Comparison of ENCODE assay signal across 1 cellular context in the genomic region with DNA sequence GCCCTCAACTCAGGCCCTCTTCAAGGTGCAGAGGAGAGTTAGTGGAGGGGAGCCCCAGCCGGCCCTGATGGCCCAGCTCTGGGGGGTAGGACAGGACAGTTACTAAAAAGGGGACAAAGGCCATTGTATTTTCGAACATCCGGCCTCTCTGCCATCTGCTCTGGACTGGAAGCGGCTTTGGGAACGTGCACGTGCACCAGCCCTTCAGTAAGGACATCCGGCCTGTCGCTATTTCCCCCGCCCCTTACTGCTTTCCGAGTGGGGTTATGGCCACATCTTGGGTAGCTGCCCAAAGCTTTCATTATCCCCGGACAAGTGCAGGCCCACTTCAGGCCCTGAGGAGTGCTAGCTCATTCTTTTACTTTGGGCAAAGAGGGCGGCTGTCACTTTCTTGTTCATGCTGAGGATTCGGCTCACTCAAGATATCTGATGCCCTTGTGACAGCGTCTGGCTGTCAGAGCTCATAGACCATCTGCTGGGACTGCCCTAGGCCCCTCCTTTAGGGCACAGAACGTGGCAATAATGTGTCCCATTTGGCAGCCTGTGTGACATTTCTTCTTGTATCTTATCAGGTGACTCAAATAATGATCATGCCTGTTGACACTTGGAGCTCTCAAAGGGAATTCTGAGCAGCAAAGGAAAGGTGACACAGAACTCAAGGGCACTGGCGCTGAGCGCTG.
TF ChIP-seq lines count a peak whose summit lies in the region.

No MANE protein-coding gene starts in this region.

TF ChIP-seq in H1, 55 proteins besides CTCF, POLR2A, EP300 and RAD21:
- TF ChIP-seq HDAC2 (IDR thresholded peaks at IDR 0.05; ENCODE audit: borderline replicate concordance in 1 of 2, low read depth in 2 of 2, low read length in 2 of 2): no peak
